ENCODE assay signal across 9 cellular contexts in genomic region chr2:189347540-189347939, GRCh38.
DNase-seq lines count a peak whose midpoint lies in the region; ATAC-seq lines count a peak whose summit lies in the region.
"Had no signal": no experiment of that assay in that cellular context is flagged by ENCODE, and none has a peak within 500 bp of the region (broad histone marks: within the 10 kb centered on the region; RNA-seq: fewer than 3 reads in every experiment).

No MANE protein-coding gene starts in this region.

- DNase-seq in AG08396 (ENCODE audit: low spot score), result peak; percentile 76
- DNase-seq in RPMI8226, result peak; percentile 86
- DNase-seq in epithelial cell of prostate (ENCODE audit: low read depth, low spot score), result peak; percentile 57
- DNase-seq in naive thymus-derived CD4-positive, alpha-beta T cell, result peak in 7 of 9 donors; percentile 14 to 58 (median 47)
- no peak for DNase-seq in activated effector memory CD4-positive, alpha-beta T cell treated with anti-CD3 and anti-CD28 coated beads, Interleukin-2, amount 50 U/mL, for 16 hours
- no peak for DNase-seq in cerebellum (ENCODE audit: low spot score)

- H3K27ac Mint-ChIP-seq in naive thymus-derived CD4-positive, alpha-beta T cell, result peak overlapping the region in 1 of 9 donors; percentile 62
- H3K27ac Mint-ChIP-seq: memory B cell had no signal

- no peak overlapping the region for H3K4me3 Mint-ChIP-seq in naive thymus-derived CD4-positive, alpha-beta T cell
- H3K4me3 Mint-ChIP-seq: memory B cell had no signal

- H3K4me1 ChIP-seq in naive thymus-derived CD4-positive, alpha-beta T cell (ENCODE audit: control insufficient read depth in 2 of 2, insufficient read depth in 2 of 2, low read length in 2 of 2), result peaks cover 0 to 7% of the 10 kb centered on the region in 2 donors

- H3K36me3 ChIP-seq in naive thymus-derived CD4-positive, alpha-beta T cell (ENCODE audit: control insufficient read depth in 2 of 3, insufficient read depth in 3 of 3, low read length in 3 of 3), result no peaks in the 10 kb centered on the region

- no peaks in the 10 kb centered on the region for H3K27me3 ChIP-seq in naive thymus-derived CD4-positive, alpha-beta T cell (ENCODE audit: control insufficient read depth in 2 of 2, insufficient read depth in 2 of 2, low read length in 2 of 2)

- H3K27me3 Mint-ChIP-seq in naive thymus-derived CD4-positive, alpha-beta T cell, result no peaks in the 10 kb centered on the region
- H3K27me3 Mint-ChIP-seq: memory B cell had no signal

- H3K36me3 Mint-ChIP-seq in naive thymus-derived CD4-positive, alpha-beta T cell, result no peaks in the 10 kb centered on the region
- H3K36me3 Mint-ChIP-seq: memory B cell had no signal

- intact Hi-C loops in naive thymus-derived CD4-positive, alpha-beta T cell (cut with micrococcal nuclease), result loop anchor here (1.0 to 10.0 kb wide), 6 partner anchors 43 to 583 kb away; no protein-coding TSS in a partner anchor

- H3K4me1 Mint-ChIP-seq in naive thymus-derived CD4-positive, alpha-beta T cell, result peaks cover 7 to 22% (median 18%) of the 10 kb centered on the region in 7 donors
- H3K4me1 Mint-ChIP-seq: memory B cell had no signal

- CTCF ChIA-PET in naive thymus-derived CD4-positive, alpha-beta T cell (lab: Charles Lee), result interaction anchor here (0.6 to 2.6 kb wide), 6 partner anchors 10 to 414 kb away, joined by 3 to 11 read pairs (median 5); no protein-coding TSS in a partner anchor

- POLR2A ChIA-PET in naive thymus-derived CD4-positive, alpha-beta T cell (lab: Charles Lee), result no interaction called here

- no peak overlapping the region for H3K4me3 ChIP-seq in naive thymus-derived CD4-positive, alpha-beta T cell (ENCODE audit: low read length)

- H3K9me3 ChIP-seq in naive thymus-derived CD4-positive, alpha-beta T cell (ENCODE audit: control insufficient read depth in 2 of 3, low read length in 3 of 3), result no peaks in the 10 kb centered on the region

- ATAC-seq in GM18499 (IDR thresholded peaks at IDR 0.05; ENCODE audit: insufficient read depth, unreplicated experiment) (peak; percentile 86), HG02870 (IDR thresholded peaks at IDR 0.05; ENCODE audit: unreplicated experiment) (peak; percentile 72)
- peak; percentile 52 for ATAC-seq in naive thymus-derived CD4-positive, alpha-beta T cell

- H3K9me3 Mint-ChIP-seq in naive thymus-derived CD4-positive, alpha-beta T cell, result peaks cover 0 to 6% (median 0%) of the 10 kb centered on the region in 11 donors
- H3K9me3 Mint-ChIP-seq: memory B cell had no signal

- H3K27ac ChIP-seq in epithelial cell of prostate, result no peak overlapping the region
- H3K27ac ChIP-seq in naive thymus-derived CD4-positive, alpha-beta T cell (ENCODE audit: low read depth, low read length), result no peak overlapping the region

Comparison
In these comparisons a context has a peak if more than half of its experiments do, and no peak if none do; other contexts are left out.
1. DNase-seq: peak in AG08396 (single experiment), RPMI8226 (single experiment), epithelial cell of prostate (single experiment) and naive thymus-derived CD4-positive, alpha-beta T cell (7 of 9); none in activated effector memory CD4-positive, alpha-beta T cell treated with anti-CD3 and anti-CD28 coated beads, Interleukin-2, amount 50 U/mL, for 16 hours (single experiment) and cerebellum (single experiment).
2. Peak in every context shown above with its lines, with median percentiles within 50 percentile points of each other: ATAC-seq.